20 cellular contexts compared by ENCODE assay signal in genomic region chr18:7485616-7486015, GRCh38.
A peak's percentile ranks its signal among the peaks of the same experiment; 100 is the strongest.
DNase-seq lines count a peak whose midpoint lies in the region; ATAC-seq, FAIRE-seq and TF ChIP-seq lines count a peak whose summit lies in the region.
"Had no signal": no experiment of that assay in that cellular context is flagged by ENCODE, and none has a peak within 500 bp of the region (broad histone marks: within the 10 kb centered on the region; RNA-seq: fewer than 3 reads in every experiment).

No MANE protein-coding gene starts in this region.

- peak overlapping the region; percentile 18 for H3K18ac ChIP-seq in neuronal stem cell (ENCODE audit: low read length)

- peak overlapping the region; percentile 27 for H2BK15ac ChIP-seq in neuronal stem cell (ENCODE audit: low read length)

- H3K4me1 ChIP-seq in BLaER1 treated with 17β-estradiol and CSF1 and Interleukin-3, amounts not matched to agents 10 nM and 100 nM, result peaks cover 0 to 20% (median 16%) of the 10 kb centered on the region in 10 experiments; a peak in 14 of 20 replicates
- H3K4me1 ChIP-seq in neuronal stem cell (ENCODE audit: control insufficient read depth in 2 of 2, insufficient read depth in 1 of 2, low read depth in 1 of 2, low read length in 2 of 2) (peaks cover 0 to 3% of the 10 kb centered on the region in 2 donors), transverse colon (no peaks in the 10 kb centered on the region), upper lobe of right lung (no peaks in the 10 kb centered on the region)

- no peak overlapping the region for H4K91ac ChIP-seq in neuronal stem cell (ENCODE audit: low read depth, low read length, poor library complexity)

- TF ChIP-seq CTCF in bronchial epithelial cell (IDR thresholded peaks at IDR 0.05; ENCODE audit: insufficient read depth, low read length, severe bottlenecking), result no peak
- no peak for TF ChIP-seq CTCF in transverse colon (IDR thresholded peaks at IDR 0.05)
- no peak for TF ChIP-seq CTCF in upper lobe of right lung (IDR thresholded peaks at IDR 0.05)

- H2AFZ ChIP-seq in neuronal stem cell (ENCODE audit: low read length), result no peak overlapping the region

- peak; percentile 18 for FAIRE-seq in bronchial epithelial cell (lab: Jason Lieb, UNC)
- FAIRE-seq: A204.1, GM12878, HTR-8/SVneo had no signal

- no peak overlapping the region for H3K27ac ChIP-seq in BLaER1 treated with 17β-estradiol and CSF1 and Interleukin-3, amounts not matched to agents 10 nM and 100 nM
- H3K27ac ChIP-seq in neuronal stem cell (replicated peaks; ENCODE audit: low read length), result no peak overlapping the region
- peak overlapping the region in 3 of 4 donors; percentile 54 to 75 (median 56) for H3K27ac ChIP-seq in transverse colon
- no peak overlapping the region for H3K27ac ChIP-seq in upper lobe of right lung

- H3K79me1 ChIP-seq in neuronal stem cell (ENCODE audit: low read depth, low read length), result no peaks in the 10 kb centered on the region

- ATAC-seq in upper lobe of right lung, result no peak
- ATAC-seq: CD8-positive, alpha-beta T cell; GM12878; HCT116 had no signal

- peak overlapping the region in 10 of 11 experiments; percentile 6 to 71 (median 60); a peak in 15 of 22 replicates for H3K4me2 ChIP-seq in BLaER1 treated with 17β-estradiol and CSF1 and Interleukin-3, amounts not matched to agents 10 nM and 100 nM
- no peak overlapping the region for H3K4me2 ChIP-seq in neuronal stem cell (ENCODE audit: insufficient read depth, low read length, poor library complexity, severe bottlenecking)

- H2BK5ac ChIP-seq in neuronal stem cell (ENCODE audit: low read length), result no peak overlapping the region

- H3K4me3 ChIP-seq in BLaER1 treated with 17β-estradiol and CSF1 and Interleukin-3, amounts not matched to agents 10 nM and 100 nM, result no peak overlapping the region
- no peak overlapping the region for H3K4me3 ChIP-seq in bronchial epithelial cell (ENCODE audit: low read depth, low read length)
- H3K4me3 ChIP-seq in neuronal stem cell (ENCODE audit: low read length in 2 of 2), result no peak overlapping the region
- no peak overlapping the region for H3K4me3 ChIP-seq in transverse colon
- H3K4me3 ChIP-seq in upper lobe of right lung, result no peak overlapping the region
- H3K4me3 ChIP-seq: GM12878 had no signal

- H3K14ac ChIP-seq in neuronal stem cell (ENCODE audit: low read length), result no peak overlapping the region

- H3K9ac ChIP-seq in BLaER1 treated with 17β-estradiol and CSF1 and Interleukin-3, amounts not matched to agents 10 nM and 100 nM, result no peak overlapping the region
- H3K9ac ChIP-seq in neuronal stem cell (ENCODE audit: low read depth, low read length, poor library complexity), result no peak overlapping the region

- no peak for TF ChIP-seq EP300 in transverse colon (IDR thresholded peaks at IDR 0.05; ENCODE audit: low read depth)

- DNase-seq in bronchial epithelial cell (ENCODE audit: low read depth) (no peak), neuronal stem cell (ENCODE audit: low spot score) (no peak), transverse colon (peak; percentile 10), DMS153 (lab: John Stamatoyannopoulos, UW) (no peak), upper lobe of right lung (no peak)
- DNase-seq in stimulated activated CD4-positive, alpha-beta T cell treated with anti-CD3 and anti-CD28 coated beads, Interleukin-12 subunit alpha, Interleukin-12 subunit beta, amount 100 ng/mL, for 4 hours, result no peak
- DNase-seq: ACHN; Calu3; CD8-positive, alpha-beta T cell; DMS53; DND-41; EL; GOT3; H7; HFFc6 had no signal

- H2BK12ac ChIP-seq in neuronal stem cell (ENCODE audit: low read length), result no peak overlapping the region

- H4K20me1 ChIP-seq in BLaER1 treated with 17β-estradiol and CSF1 and Interleukin-3, amounts not matched to agents 10 nM and 100 nM, result no peaks in the 10 kb centered on the region

- no CpG with 5 or more reads among the region's 4 CpGs for WGBS in neuronal stem cell (ENCODE audit: extremely low coverage in 2 of 2, insufficient read length in 2 of 2, insufficient replicate concordance in 1 of 2), 2 donors
- 87 to 100% methylated on average over 1 to 4 of the region's 4 CpGs for WGBS in transverse colon (ENCODE audit: low coverage in 1 of 2), 2 donors

- no peak overlapping the region for H3K4ac ChIP-seq in neuronal stem cell (ENCODE audit: low read length)

- no peaks in the 10 kb centered on the region for H3K27me3 ChIP-seq in BLaER1 treated with 17β-estradiol and CSF1 and Interleukin-3, amounts not matched to agents 10 nM and 100 nM
- H3K27me3 ChIP-seq in bronchial epithelial cell (ENCODE audit: control insufficient read depth, insufficient read depth, low read length) (no peaks in the 10 kb centered on the region), neuronal stem cell (ENCODE audit: control insufficient read depth in 3 of 3, insufficient read depth in 3 of 3, low read depth in 1 of 3, low read length in 3 of 3) (peaks cover 0 to 13% (median 0%) of the 10 kb centered on the region in 3 experiments), transverse colon (no peaks in the 10 kb centered on the region), upper lobe of right lung (no peaks in the 10 kb centered on the region)

- H2AK5ac ChIP-seq in neuronal stem cell (ENCODE audit: low read depth, low read length), result no peak overlapping the region

- intact Hi-C loops in transverse colon (cut with DNase I; ENCODE audit: low total_unique reads), result no loop called here
- intact Hi-C loops in upper lobe of right lung (cut with DNase I), result no loop called here

- no peaks in the 10 kb centered on the region for H3K36me3 ChIP-seq in BLaER1 treated with 17β-estradiol and CSF1 and Interleukin-3, amounts not matched to agents 10 nM and 100 nM
- H3K36me3 ChIP-seq in bronchial epithelial cell (ENCODE audit: control insufficient read depth, insufficient read depth, low read length), result no peaks in the 10 kb centered on the region
- no peaks in the 10 kb centered on the region for H3K36me3 ChIP-seq in neuronal stem cell (replicated peaks in 1 of 2; ENCODE audit: control insufficient read depth in 2 of 2, insufficient read depth in 2 of 2, low read length in 2 of 2)
- H3K36me3 ChIP-seq in transverse colon, result no peaks in the 10 kb centered on the region
- no peaks in the 10 kb centered on the region for H3K36me3 ChIP-seq in upper lobe of right lung

- in situ Hi-C loops in transverse colon (cut with MboI; ENCODE audit: low pct_ligation_motif_present in 1 of 4, low pct_unique_long_range_greater_than_20kb in 1 of 4, low sequenced_read_pairs in 3 of 4), result no loop called here

- TF ChIP-seq POLR2A in transverse colon (IDR thresholded peaks at IDR 0.05), result no peak

- H3K9me3 ChIP-seq in BLaER1 treated with 17β-estradiol and CSF1 and Interleukin-3, amounts not matched to agents 10 nM and 100 nM (replicated peaks in 1 of 11), result no peaks in the 10 kb centered on the region
- peaks cover 0 to 2% of the 10 kb centered on the region in 2 donors for H3K9me3 ChIP-seq in neuronal stem cell (replicated peaks in 1 of 2; ENCODE audit: control insufficient read depth in 2 of 2, insufficient read depth in 1 of 2, low read depth in 1 of 2, low read length in 2 of 2)
- H3K9me3 ChIP-seq in transverse colon, result no peaks in the 10 kb centered on the region
- H3K9me3 ChIP-seq in upper lobe of right lung, result no peaks in the 10 kb centered on the region

- H3K23ac ChIP-seq in neuronal stem cell (ENCODE audit: low read depth, low read length, poor library complexity), result no peak overlapping the region

- H4K8ac ChIP-seq in neuronal stem cell (ENCODE audit: low read depth, low read length), result no peak overlapping the region

- no peak overlapping the region for H2BK120ac ChIP-seq in neuronal stem cell (ENCODE audit: low read depth, low read length)

Comparison
In these comparisons a context has a peak if more than half of its experiments do, and no peak if none do; other contexts are left out.
1. H3K27ac ChIP-seq: peak in transverse colon (3 of 4); none in BLaER1 treated with 17β-estradiol and CSF1 and Interleukin-3, amounts not matched to agents 10 nM and 100 nM (0 of 11), neuronal stem cell (single experiment) and upper lobe of right lung (single experiment).